Comparison of ENCODE assay signal across 16 cellular contexts in genomic region chr11:70525466-70525865, GRCh38.
DNase-seq lines count a peak whose midpoint lies in the region; ATAC-seq and TF ChIP-seq lines count a peak whose summit lies in the region.
"Had no signal": no experiment of that assay in that cellular context is flagged by ENCODE, and none has a peak within 500 bp of the region (broad histone marks: within the 10 kb centered on the region; RNA-seq: fewer than 3 reads in every experiment).

No MANE protein-coding gene starts in this region.

- H3K79me1 ChIP-seq in mesenchymal stem cell (replicated peaks; ENCODE audit: low read length, poor library complexity, severe bottlenecking), result no peaks in the 10 kb centered on the region

- H3K23ac ChIP-seq in mesenchymal stem cell (ENCODE audit: low read length in 2 of 2), result no peak overlapping the region

- H4K8ac ChIP-seq in mesenchymal stem cell (ENCODE audit: low read length), result no peak overlapping the region

- H3K27me3 ChIP-seq in SK-N-SH (ENCODE audit: insufficient read depth) (no peaks in the 10 kb centered on the region), WERI-Rb-1 (ENCODE audit: insufficient read depth, low read depth, severe bottlenecking) (no peaks in the 10 kb centered on the region), mesenchymal stem cell (ENCODE audit: control insufficient read depth in 1 of 2, insufficient read depth in 1 of 2, low read length in 2 of 2) (peaks cover 28 to 49% of the 10 kb centered on the region in 2 experiments), spleen (replicated peaks in 1 of 7) (peaks cover 0 to 39% (median 0%) of the 10 kb centered on the region in 7 donors)
- H3K27me3 ChIP-seq: SJCRH30 had no signal

- H2BK15ac ChIP-seq in mesenchymal stem cell (ENCODE audit: low read depth, poor library complexity, severe bottlenecking), result no peak overlapping the region

- DNase-seq in SK-N-SH (peak; percentile 30), WERI-Rb-1 (peak; percentile 3), mesenchymal stem cell (no peak), spleen (peak; percentile 53), iPS-NIHi7 (ENCODE audit: extremely low spot score) (no peak), DMS114 treated with DMSO at 0.1 percent for 48 hours (lab: John Stamatoyannopoulos, UW; ENCODE audit: unreplicated experiment) (no peak), LoVo (ENCODE audit: low spot score) (no peak)
- DNase-seq: Calu3; CD4-positive, alpha-beta memory T cell; GM23248; NCI-H526 treated with DMSO at 0.1 percent for 48 hours; OCI-M1 had no signal

- H3K9me3 ChIP-seq in SK-N-SH (no peaks in the 10 kb centered on the region), WERI-Rb-1 (ENCODE audit: severe bottlenecking) (no peaks in the 10 kb centered on the region), mesenchymal stem cell (ENCODE audit: control insufficient read depth, low read length) (no peaks in the 10 kb centered on the region), spleen (peaks cover 0 to 9% (median 0%) of the 10 kb centered on the region in 8 donors)
- H3K9me3 ChIP-seq: SJCRH30 had no signal

- POLR2A ChIA-PET in SK-N-SH (lab: Yijun Ruan, JAX), result no interaction called here

- H3K14ac ChIP-seq in mesenchymal stem cell (ENCODE audit: low read length in 2 of 2), result peak overlapping the region in 1 of 2 experiments; percentile 21

- no peak overlapping the region for H3K18ac ChIP-seq in mesenchymal stem cell (ENCODE audit: low read depth in 1 of 2, low read length in 2 of 2)

- no peak overlapping the region for H4K91ac ChIP-seq in mesenchymal stem cell (ENCODE audit: low read length)

- H3K4me1 ChIP-seq in SK-N-SH (ENCODE audit: control insufficient read depth in 1 of 2, insufficient read depth in 2 of 2, low read depth in 1 of 2, low read length in 1 of 2), result peaks cover 0 to 59% of the 10 kb centered on the region in 2 experiments; a peak in 1 of 4 replicates
- peaks cover 32% of the 10 kb centered on the region for H3K4me1 ChIP-seq in mesenchymal stem cell (ENCODE audit: control insufficient read depth, insufficient read depth, low read depth, low read length)
- H3K4me1 ChIP-seq in spleen, result peaks cover 0 to 21% (median 4%) of the 10 kb centered on the region in 6 donors

- H3K9ac ChIP-seq in SK-N-SH (no peak overlapping the region), mesenchymal stem cell (ENCODE audit: low read length) (no peak overlapping the region)
- H3K9ac ChIP-seq: GM23248 had no signal

- H3K4ac ChIP-seq in mesenchymal stem cell (ENCODE audit: low read depth in 1 of 2, low read length in 2 of 2), result no peak overlapping the region

- no peak overlapping the region for H3K27ac ChIP-seq in SK-N-SH (ENCODE audit: low read depth in 2 of 2, low read length in 1 of 2)
- H3K27ac ChIP-seq in WERI-Rb-1, result peak overlapping the region; percentile 23
- no peak overlapping the region for H3K27ac ChIP-seq in mesenchymal stem cell (ENCODE audit: low read length, poor library complexity, severe bottlenecking)
- H3K27ac ChIP-seq in spleen, result no peak overlapping the region
- H3K27ac ChIP-seq: 22Rv1, GM23248, HL-60 had no signal

- H3K4me3 ChIP-seq in SK-N-SH (ENCODE audit: low read depth in 2 of 2, low read length in 1 of 2) (no peak overlapping the region), WERI-Rb-1 (ENCODE audit: low read depth, low read length) (no peak overlapping the region), mesenchymal stem cell (ENCODE audit: insufficient read depth in 1 of 2, low read depth in 1 of 2, low read length in 2 of 2) (no peak overlapping the region), spleen (no peak overlapping the region)
- H3K4me3 ChIP-seq: GM23248, SJCRH30 had no signal

- no peak for ATAC-seq in SK-N-SH treated with all-trans-retinoic acid at 6 μM for 48 hours

- no peak overlapping the region for H3K4me2 ChIP-seq in SK-N-SH
- no peak overlapping the region for H3K4me2 ChIP-seq in mesenchymal stem cell (ENCODE audit: low read length, poor library complexity, severe bottlenecking)

- no peaks in the 10 kb centered on the region for H4K20me1 ChIP-seq in SK-N-SH (ENCODE audit: insufficient read depth)

- H3F3A ChIP-seq in SK-N-SH (replicated peaks; ENCODE audit: insufficient read depth), result no peaks in the 10 kb centered on the region

- 16% methylated on average over 3 of the region's 7 CpGs for WGBS in SK-N-SH (ENCODE audit: low lambda C conversion rate)
- WGBS in mesenchymal stem cell, result 83% methylated on average over 6 of the region's 7 CpGs
- WGBS in spleen, 5 donors, result 78 to 94% (median 87%) methylated on average over 7 of the region's 7 CpGs

- H3K36me3 ChIP-seq in SK-N-SH (replicated peaks in 1 of 2; ENCODE audit: control insufficient read depth in 1 of 2, insufficient read depth in 2 of 2, low read length in 1 of 2) (no peaks in the 10 kb centered on the region), WERI-Rb-1 (no peaks in the 10 kb centered on the region), mesenchymal stem cell (ENCODE audit: control insufficient read depth in 1 of 2, insufficient read depth in 2 of 2, low read depth in 1 of 2, low read length in 2 of 2) (no peaks in the 10 kb centered on the region), spleen (no peaks in the 10 kb centered on the region)
- H3K36me3 ChIP-seq: SJCRH30 had no signal

- TF ChIP-seq CTCF in SK-N-SH (IDR thresholded peaks at IDR 0.05) (no peak), WERI-Rb-1 (IDR thresholded peaks at IDR 0.05; ENCODE audit: low read depth, low read length) (no peak), spleen (IDR thresholded peaks at IDR 0.05 in 8 of 11, conservative IDR thresholded peaks at IDR 0.05 in 3 of 11) (no peak)

- no peak for TF ChIP-seq EP300 in SK-N-SH (IDR thresholded peaks at IDR 0.05; ENCODE audit: borderline replicate concordance in 1 of 2, low read depth in 1 of 2, low read length in 1 of 2)

- no peak overlapping the region for H2BK5ac ChIP-seq in mesenchymal stem cell (ENCODE audit: low read depth, low read length, poor library complexity, severe bottlenecking)

- TF ChIP-seq RAD21 in SK-N-SH (IDR thresholded peaks at IDR 0.05; ENCODE audit: low read length), result no peak

- CTCF ChIA-PET in SK-N-SH (lab: Yijun Ruan, JAX), result interaction anchor here (0.6 to 2.3 kb wide), 4 partner anchors 14 to 94 kb away, joined by 3 to 6 read pairs (median 4); no protein-coding TSS in a partner anchor

- no peaks in the 10 kb centered on the region for H3K9me2 ChIP-seq in SK-N-SH

- H2AK5ac ChIP-seq in mesenchymal stem cell (ENCODE audit: low read length, severe bottlenecking), result peak overlapping the region; percentile 32

- intact Hi-C loops in spleen (cut with DNase I; ENCODE audit: low total_unique reads), result no loop called here

- H3K79me2 ChIP-seq in SK-N-SH (ENCODE audit: insufficient read depth), result no peaks in the 10 kb centered on the region

- no peak overlapping the region for H2BK120ac ChIP-seq in mesenchymal stem cell (ENCODE audit: low read depth, low read length)

- no peak overlapping the region for H2BK12ac ChIP-seq in mesenchymal stem cell (ENCODE audit: low read length in 2 of 2)

- no peak for TF ChIP-seq POLR2A in spleen (IDR thresholded peaks at IDR 0.05)

- H2AFZ ChIP-seq in SK-N-SH (ENCODE audit: low read depth) (no peak overlapping the region), mesenchymal stem cell (ENCODE audit: low read depth, low read length) (no peak overlapping the region)
- H2AFZ ChIP-seq: GM23248 had no signal

TF ChIP-seq in SK-N-SH, 30 proteins besides CTCF, POLR2A, EP300 and RAD21 (continues in another document):
- TF ChIP-seq, protein P1, sequence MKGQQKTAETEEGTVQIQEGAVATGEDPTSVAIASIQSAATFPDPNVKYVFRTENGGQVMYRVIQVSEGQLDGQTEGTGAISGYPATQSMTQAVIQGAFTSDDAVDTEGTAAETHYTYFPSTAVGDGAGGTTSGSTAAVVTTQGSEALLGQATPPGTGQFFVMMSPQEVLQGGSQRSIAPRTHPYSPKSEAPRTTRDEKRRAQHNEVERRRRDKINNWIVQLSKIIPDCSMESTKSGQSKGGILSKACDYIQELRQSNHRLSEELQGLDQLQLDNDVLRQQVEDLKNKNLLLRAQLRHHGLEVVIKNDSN (IDR thresholded peaks at IDR 0.05; ENCODE audit: borderline replicate concordance, low read depth), result no peak

TF ChIP-seq in SK-N-SH treated with all-trans-retinoic acid at 6 μM for 48 hours, 23 proteins besides CTCF, POLR2A, EP300 and RAD21 (continues in another document):
- TF ChIP-seq ZNF70 (CRISPR knock-in tag; IDR thresholded peaks at IDR 0.05) (no peak), RARB (CRISPR knock-in tag; IDR thresholded peaks at IDR 0.05) (no peak), ESRRG (CRISPR knock-in tag; IDR thresholded peaks at IDR 0.05) (no peak), CREB5 (CRISPR knock-in tag; IDR thresholded peaks at IDR 0.05; ENCODE audit: low read depth) (no peak)
- TF ChIP-seq, protein P2, sequence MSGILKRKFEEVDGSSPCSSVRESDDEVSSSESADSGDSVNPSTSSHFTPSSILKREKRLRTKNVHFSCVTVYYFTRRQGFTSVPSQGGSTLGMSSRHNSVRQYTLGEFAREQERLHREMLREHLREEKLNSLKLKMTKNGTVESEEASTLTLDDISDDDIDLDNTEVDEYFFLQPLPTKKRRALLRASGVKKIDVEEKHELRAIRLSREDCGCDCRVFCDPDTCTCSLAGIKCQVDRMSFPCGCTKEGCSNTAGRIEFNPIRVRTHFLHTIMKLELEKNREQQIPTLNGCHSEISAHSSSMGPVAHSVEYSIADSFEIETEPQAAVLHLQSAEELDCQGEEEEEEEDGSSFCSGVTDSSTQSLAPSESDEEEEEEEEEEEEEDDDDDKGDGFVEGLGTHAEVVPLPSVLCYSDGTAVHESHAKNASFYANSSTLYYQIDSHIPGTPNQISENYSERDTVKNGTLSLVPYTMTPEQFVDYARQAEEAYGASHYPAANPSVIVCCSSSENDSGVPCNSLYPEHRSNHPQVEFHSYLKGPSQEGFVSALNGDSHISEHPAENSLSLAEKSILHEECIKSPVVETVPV (CRISPR knock-in tag; IDR thresholded peaks at IDR 0.05), result no peak

Comparison
In these comparisons a context has a peak if more than half of its experiments do, and no peak if none do; other contexts are left out.
1. DNase-seq: peak in SK-N-SH (single experiment), WERI-Rb-1 (single experiment) and spleen (single experiment); none in mesenchymal stem cell (single experiment), iPS-NIHi7 (single experiment), DMS114 treated with DMSO at 0.1 percent for 48 hours (single experiment) and LoVo (single experiment).